Comparison of ENCODE assay signal across 17 cellular contexts in the genomic region with DNA sequence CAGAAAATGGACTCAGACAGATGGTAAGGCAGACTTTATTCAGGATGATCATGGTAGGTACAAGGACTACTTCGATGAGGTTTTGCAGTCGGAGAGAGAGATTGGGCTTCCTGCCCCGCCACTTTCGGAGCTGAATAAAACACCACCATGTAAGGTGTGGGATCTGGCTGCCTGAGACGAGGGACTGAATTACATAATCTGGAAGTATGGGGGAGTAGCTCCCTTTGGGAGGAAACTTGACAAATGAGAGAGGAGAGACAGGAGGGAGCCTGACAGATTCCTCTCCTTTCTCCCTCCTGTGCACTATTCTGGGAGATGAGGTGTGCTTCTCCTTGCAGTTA.
DNase-seq lines count a peak whose midpoint lies in the region; ATAC-seq lines count a peak whose summit lies in the region.
"Had no signal": no experiment of that assay in that cellular context is flagged by ENCODE, and none has a peak within 500 bp of the region (broad histone marks: within the 10 kb centered on the region; RNA-seq: fewer than 3 reads in every experiment).

No MANE protein-coding gene starts in this region.

- no peak for ATAC-seq in GM18861 (IDR thresholded peaks at IDR 0.05; ENCODE audit: unreplicated experiment)
- no peak for ATAC-seq in HG02610 (IDR thresholded peaks at IDR 0.05; ENCODE audit: unreplicated experiment)
- ATAC-seq: HCT116, HepG2 had no signal

- H3K27ac ChIP-seq in caudate nucleus (ENCODE audit: low read depth, low read length): peak overlapping the region; percentile 70
- H3K27ac ChIP-seq: C4-2B had no signal

- intact Hi-C loops in head of caudate nucleus (cut with DNase I): no loop called here

- DNase-seq in caudate nucleus (lab: John Stamatoyannopoulos, UW): peak in 29 of 61 donors; percentile 9 to 85 (median 31)
- peak in 29 of 42 donors; percentile 26 to 81 (median 49) for DNase-seq in head of caudate nucleus
- DNase-seq in putamen (ENCODE audit: low spot score): peak; percentile 79
- DNase-seq in stimulated activated naive CD4-positive, alpha-beta T cell (lab: John Stamatoyannopoulos, UW): no peak
- DNase-seq: ACHN; CD4-positive, alpha-beta memory T cell; DMS153; DMS79; GDM1; GOT3; H7; HFFc6 had no signal

Comparison
In these comparisons a context has a peak if more than half of its experiments do, and no peak if none do; other contexts are left out.
1. DNase-seq: peak in head of caudate nucleus (29 of 42) and putamen (single experiment); none in stimulated activated naive CD4-positive, alpha-beta T cell (0 of 6).